In genomic region chr3:3675186-3675585, GRCh38 we compare ENCODE assay signal across 39 cellular contexts.
"Had no signal": no experiment of that assay in that cellular context is flagged by ENCODE, and none has a peak within 500 bp of the region (broad histone marks: within the 10 kb centered on the region; RNA-seq: fewer than 3 reads in every experiment).

No MANE protein-coding gene starts in this region.

- H3K4me1 Mint-ChIP-seq: activated B cell treated with CpG ODN at 0.5 μM for 24 hours; activated CD4-positive, alpha-beta T cell treated with anti-CD3 and anti-CD28 coated beads, Interleukin-2, amount 10 ng/mL, durations not matched to agents 24 days and 14 days; activated naive CD8-positive, alpha-beta T cell treated with anti-CD3 and anti-CD28 coated beads for 36 hours; activated T-helper 17 cell treated with anti-CD3 and anti-CD28 coated beads, Interleukin-2, amount 50 U/mL, for 72 hours; central memory CD8-positive, alpha-beta T cell had no signal

- H3K4me1 ChIP-seq: adrenal gland, ascending aorta had no signal

- H3K9me3 Mint-ChIP-seq: activated B cell treated with CpG ODN at 0.5 μM for 24 hours; activated CD4-positive, alpha-beta T cell treated with anti-CD3 and anti-CD28 coated beads, Interleukin-2, amount 10 ng/mL, durations not matched to agents 24 days and 14 days; activated naive CD8-positive, alpha-beta T cell treated with anti-CD3 and anti-CD28 coated beads for 36 hours; activated T-helper 1 cell treated with anti-CD3 and anti-CD28 coated beads, Interleukin-12 subunit alpha, Interleukin-12 subunit beta, Interleukin-2, Interleukin-4 antibody, amounts not matched to agents 30 ng/mL and 10 ng/mL and 1 ng/mL, durations not matched to agents 14 hours and 24 hours and 36 hours; T-helper 2 cell treated with Interferon-gamma antibody and Interleukin-4, amounts not matched to agents 5 μg/mL and 100 μg/mL, for 36 hours had no signal

- H3K4me3 ChIP-seq: adrenal gland, ascending aorta, cardiac muscle cell had no signal

- H3K27ac Mint-ChIP-seq: activated B cell treated with CpG ODN at 0.5 μM for 24 hours; activated CD4-positive, alpha-beta memory T cell treated with anti-CD3 and anti-CD28 coated beads for 36 hours; activated CD4-positive, alpha-beta T cell treated with anti-CD3 and anti-CD28 coated beads, Interleukin-2, amount 10 ng/mL, durations not matched to agents 24 days and 14 days; activated CD8-positive, alpha-beta T cell treated with anti-CD3 and anti-CD28 coated beads for 36 hours; activated naive CD4-positive, alpha-beta T cell treated with anti-CD3 and anti-CD28 coated beads for 36 hours; activated naive CD4-positive, alpha-beta T cell treated with anti-CD3 and anti-CD28 coated beads, Interleukin-2, amount 50 U/mL, for 72 hours; activated naive CD8-positive, alpha-beta T cell treated with anti-CD3 and anti-CD28 coated beads for 36 hours; activated T-cell treated with anti-CD3 and anti-CD28 coated beads, Interleukin-2, amount 50 U/mL, for 72 hours; activated T-helper 1 cell treated with anti-CD3 and anti-CD28 coated beads, Interleukin-12 subunit alpha, Interleukin-12 subunit beta, Interleukin-2, Interleukin-4 antibody, amounts not matched to agents 30 ng/mL and 10 ng/mL and 1 ng/mL, durations not matched to agents 14 hours and 24 hours and 36 hours; activated T-helper 17 cell treated with anti-CD3 and anti-CD28 coated beads, Interleukin-2, amount 50 U/mL, for 72 hours; brain; T-helper 1 cell treated with Interleukin-12 subunit alpha and Interleukin-12 subunit beta and Interleukin-4 antibody, amounts not matched to agents 30 μg/mL and 1 μg/mL, for 36 hours; T-helper 2 cell treated with Interferon-gamma antibody and Interleukin-4, amounts not matched to agents 5 μg/mL and 100 μg/mL, for 36 hours had no signal

- H3K36me3 ChIP-seq: adrenal gland, ascending aorta, cardiac muscle cell had no signal

- H3K27me3 Mint-ChIP-seq: activated CD4-positive, alpha-beta memory T cell treated with anti-CD3 and anti-CD28 coated beads for 36 hours; activated CD4-positive, alpha-beta T cell treated with anti-CD3 and anti-CD28 coated beads, Interleukin-2, amount 10 ng/mL, durations not matched to agents 24 days and 14 days; activated CD8-positive, alpha-beta T cell treated with anti-CD3 and anti-CD28 coated beads for 36 hours; activated naive CD8-positive, alpha-beta T cell treated with anti-CD3 and anti-CD28 coated beads for 36 hours; activated T-helper 17 cell treated with anti-CD3 and anti-CD28 coated beads, Interleukin-2, amount 50 U/mL, for 72 hours; central memory CD8-positive, alpha-beta T cell had no signal

- H3K27me3 ChIP-seq: adrenal gland, ascending aorta had no signal

- FAIRE-seq: bronchial epithelial cell, TTC549 had no signal

- ATAC-seq: activated CD8-positive, alpha-beta T cell treated with anti-CD3 and anti-CD28 coated beads for 36 hours; activated naive CD4-positive, alpha-beta T cell treated with anti-CD3 and anti-CD28 coated beads, Interleukin-2, amount 50 U/mL, for 72 hours; activated T-cell treated with anti-CD3 and anti-CD28 coated beads, Interleukin-2, amount 50 U/mL, for 4 hours; activated T-cell treated with anti-CD3 and anti-CD28 coated beads, Interleukin-2, amount 50 U/mL, for 72 hours; activated T-helper 17 cell treated with anti-CD3 and anti-CD28 coated beads, Interleukin-2, amount 50 U/mL, for 72 hours had no signal

- H3K9me3 ChIP-seq: adrenal gland, ascending aorta had no signal

- H3K4me3 Mint-ChIP-seq: activated B cell treated with CpG ODN at 0.5 μM for 24 hours; activated CD4-positive, alpha-beta memory T cell treated with anti-CD3 and anti-CD28 coated beads for 36 hours; activated CD4-positive, alpha-beta T cell treated with anti-CD3 and anti-CD28 coated beads, Interleukin-2, amount 10 ng/mL, durations not matched to agents 24 days and 14 days; activated CD8-positive, alpha-beta T cell treated with anti-CD3 and anti-CD28 coated beads for 36 hours; activated naive CD4-positive, alpha-beta T cell treated with anti-CD3 and anti-CD28 coated beads for 36 hours; activated naive CD8-positive, alpha-beta T cell treated with anti-CD3 and anti-CD28 coated beads for 36 hours; activated T-cell treated with anti-CD3 and anti-CD28 coated beads, Interleukin-2, amount 50 U/mL, for 4 hours; activated T-cell treated with anti-CD3 and anti-CD28 coated beads, Interleukin-2, amount 50 U/mL, for 72 hours; activated T-helper 1 cell treated with anti-CD3 and anti-CD28 coated beads, Interleukin-12 subunit alpha, Interleukin-12 subunit beta, Interleukin-2, Interleukin-4 antibody, amounts not matched to agents 30 ng/mL and 10 ng/mL and 1 ng/mL, durations not matched to agents 14 hours and 24 hours and 36 hours; activated T-helper 17 cell treated with anti-CD3 and anti-CD28 coated beads, Interleukin-2, amount 50 U/mL, for 72 hours; brain; central memory CD8-positive, alpha-beta T cell; T-helper 1 cell treated with Interleukin-12 subunit alpha and Interleukin-12 subunit beta and Interleukin-4 antibody, amounts not matched to agents 30 μg/mL and 1 μg/mL, for 36 hours; T-helper 2 cell treated with Interferon-gamma antibody and Interleukin-4, amounts not matched to agents 5 μg/mL and 100 μg/mL, for 36 hours had no signal

- H3K27ac ChIP-seq: adrenal gland, ascending aorta, cardiac muscle cell, VCaP had no signal

- DNase-seq: activated B cell treated with CpG ODN at 0.5 μM for 24 hours; activated CD4-positive, alpha-beta memory T cell treated with anti-CD3 and anti-CD28 coated beads for 36 hours; activated CD4-positive, alpha-beta T cell treated with anti-CD3 and anti-CD28 coated beads for 4 hours; activated CD4-positive, alpha-beta T cell treated with anti-CD3 and anti-CD28 coated beads, Interleukin-2, amount 10 ng/mL, durations not matched to agents 24 days and 14 days; activated CD4-positive, alpha-beta T cell treated with anti-CD3 and anti-CD28 coated beads, Interleukin-2, amount 50 U/mL, for 1 hour; activated CD4-positive, alpha-beta T cell treated with anti-CD3 and anti-CD28 coated beads, Interleukin-2, amount 50 U/mL, for 4 hours; activated CD4-positive, CD25-positive, alpha-beta regulatory T cell treated with anti-CD3 and anti-CD28 coated beads, Interleukin-2, amount 50 U/mL, for 72 hours; activated CD8-positive, alpha-beta memory T cell treated with anti-CD3 and anti-CD28 coated beads, Interleukin-2, amount 50 U/mL, for 4 hours; activated CD8-positive, alpha-beta T cell treated with anti-CD3 and anti-CD28 coated beads for 36 hours; activated effector memory CD4-positive, alpha-beta T cell treated with anti-CD3 and anti-CD28 coated beads, Interleukin-2, amount 50 U/mL, for 16 hours; activated gamma-delta T cell treated with Interleukin-2 at 50 U/mL for 16 hours; activated naive CD4-positive, alpha-beta T cell; activated naive CD4-positive, alpha-beta T cell treated with anti-CD3 and anti-CD28 coated beads for 36 hours; activated naive CD4-positive, alpha-beta T cell treated with anti-CD3 and anti-CD28 coated beads, Interleukin-2, amount 50 U/mL, for 16 hours; activated naive CD8-positive, alpha-beta T cell treated with anti-CD3 and anti-CD28 coated beads for 36 hours; activated T-cell treated with anti-CD3 and anti-CD28 coated beads for 4 hours; activated T-cell treated with anti-CD3 and anti-CD28 coated beads, Interleukin-2, amount 50 U/mL, for 1 hour; activated T-cell treated with anti-CD3 and anti-CD28 coated beads, Interleukin-2, amount 50 U/mL, for 4 hours; activated T-cell treated with anti-CD3 and anti-CD28 coated beads, Interleukin-2, amount 50 U/mL, for 72 hours; adrenal gland; amniotic stem cell; anterior cingulate cortex; caudate nucleus; cerebellar nuclear complex; T-helper 1 cell; T-helper 2 cell; T-helper 9 cell had no signal

- H3K36me3 Mint-ChIP-seq: activated CD4-positive, alpha-beta memory T cell treated with anti-CD3 and anti-CD28 coated beads for 36 hours; brain had no signal
